ENCODE assay signal across 13 cellular contexts in the genomic region with DNA sequence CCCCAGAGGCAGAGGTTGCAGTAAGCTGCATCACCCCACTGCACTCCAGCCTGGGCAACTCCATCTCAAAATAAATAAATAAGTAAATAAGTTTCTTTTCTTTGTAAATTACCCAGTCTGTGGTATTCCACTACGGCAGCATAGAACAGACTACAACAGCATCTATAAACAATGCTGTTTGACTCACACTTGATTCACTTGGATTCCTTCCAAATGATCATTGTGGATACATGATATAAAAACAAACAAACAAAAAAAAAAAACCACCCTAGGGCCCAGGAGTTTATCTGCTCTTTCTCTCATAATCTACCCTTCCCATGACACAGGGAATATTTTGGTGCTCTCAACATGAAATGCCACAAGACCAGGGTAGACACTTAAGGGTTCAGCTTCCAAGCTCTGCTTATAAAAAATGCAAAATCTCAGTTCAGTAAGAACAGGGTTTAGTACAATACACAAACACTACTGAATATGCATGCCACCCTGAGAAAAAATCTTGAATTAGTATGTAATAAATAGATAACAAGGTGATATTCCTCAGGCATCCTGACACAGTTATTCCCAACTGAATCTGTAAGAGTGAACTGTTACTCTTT.
A peak's percentile ranks its signal among the peaks of the same experiment; 100 is the strongest.
DNase-seq lines count a peak whose midpoint lies in the region; ATAC-seq and TF ChIP-seq lines count a peak whose summit lies in the region.
"Had no signal": no experiment of that assay in that cellular context is flagged by ENCODE, and none has a peak within 500 bp of the region (broad histone marks: within the 10 kb centered on the region; RNA-seq: fewer than 3 reads in every experiment).

No MANE protein-coding gene starts in this region.

- H3K9me3 Mint-ChIP-seq in Caco-2 (ENCODE audit: unreplicated experiment): no peaks in the 10 kb centered on the region

- no peak overlapping the region for H2AK5ac ChIP-seq in IMR-90 (ENCODE audit: low read depth, low read length)

- no peak overlapping the region for H2BK15ac ChIP-seq in IMR-90 (ENCODE audit: low read depth, low read length)

- H3K27me3 Mint-ChIP-seq in Caco-2 (ENCODE audit: insufficient read depth, unreplicated experiment): no peaks in the 10 kb centered on the region

- peaks cover 25% of the 10 kb centered on the region for H3K4me1 Mint-ChIP-seq in Caco-2 (ENCODE audit: low read depth, unreplicated experiment)
- H3K4me1 Mint-ChIP-seq: neural progenitor cell had no signal

- ATAC-seq in IMR-90 (ENCODE audit: low read depth): peak; percentile 13; the same call in 1 of the 2 replicates
- ATAC-seq in GM18517 (IDR thresholded peaks at IDR 0.05; ENCODE audit: unreplicated experiment): no peak
- ATAC-seq in aorta (ENCODE audit: low FRiP score): no peak

- in situ Hi-C loops in IMR-90 (cut with MboI; ENCODE audit: low sequenced_read_pairs): no loop called here

- H2BK5ac ChIP-seq in IMR-90 (ENCODE audit: low read depth, low read length, poor library complexity, severe bottlenecking): peak overlapping the region; percentile 43

- TF ChIP-seq RAD21 in IMR-90 (IDR thresholded peaks at IDR 0.05; ENCODE audit: low read length): no peak

- dilution Hi-C loops in IMR-90 (cut with HindIII; ENCODE audit: low sequenced_read_pairs, unreplicated experiment): no loop called here

- H3K27ac ChIP-seq in IMR-90 (ENCODE audit: insufficient read depth, low read length): no peak overlapping the region
- H3K27ac ChIP-seq in aorta (ENCODE audit: low read depth in 1 of 2, low read length in 2 of 2): no peak overlapping the region
- H3K27ac ChIP-seq: cardiac muscle cell, neural progenitor cell had no signal

- TF ChIP-seq CTCF in Caco-2 (IDR thresholded peaks at IDR 0.05; ENCODE audit: insufficient read depth in 1 of 2, low read depth in 1 of 2, low read length in 1 of 2, severe bottlenecking in 1 of 2, unreplicated experiment in 1 of 2): no peak
- no peak for TF ChIP-seq CTCF in IMR-90 (conservative IDR thresholded peaks at IDR 0.05; ENCODE audit: low read depth, low read length)

- DNase-seq in Caco-2 (no peak), IMR-90 (peak; percentile 82), amniotic stem cell (lab: John Stamatoyannopoulos, UW) (peak; percentile 23), kidney tubule cell (ENCODE audit: low spot score) (peak; percentile 54), NOMO-1 treated with dmso at 0.1 percent for 144 hours (lab: John Stamatoyannopoulos, UW; ENCODE audit: unreplicated experiment) (no peak), aorta (no peak), retina (no peak)
- DNase-seq: activated CD4-positive, CD25-positive, alpha-beta regulatory T cell; stimulated activated CD4-positive, alpha-beta T cell treated with anti-CD3 and anti-CD28 coated beads, Interleukin-4, amount 100 ng/mL, for 24 hours; trophoblast cell had no signal

- BruUV-seq in Caco-2 (replicated peaks; lab: Mats Ljungman, UMichigan): no TSS peak
- no TSS peak for BruUV-seq in IMR-90 (replicated peaks; lab: Mats Ljungman, UMichigan)

- intact Hi-C loops in Caco-2 (cut with micrococcal nuclease; ENCODE audit: unreplicated experiment): loop anchor here (10.0 kb wide), 1 partner anchor 381 kb away; a partner anchor contains a TSS
- intact Hi-C loops in IMR-90 (cut with micrococcal nuclease): no loop called here
- intact Hi-C loops in aorta (cut with DNase I): no loop called here

- H3K14ac ChIP-seq in IMR-90 (replicated peaks; ENCODE audit: low read depth, low read length): no peak overlapping the region

- no peak for TF ChIP-seq POLR2A in IMR-90 (IDR thresholded peaks at IDR 0.05; ENCODE audit: low read depth, low read length)

- H3K4me1 ChIP-seq in Caco-2: peaks cover 46% of the 10 kb centered on the region
- peaks cover 26% of the 10 kb centered on the region for H3K4me1 ChIP-seq in IMR-90 (ENCODE audit: control insufficient read depth, insufficient read depth, low read length)
- no peaks in the 10 kb centered on the region for H3K4me1 ChIP-seq in aorta (ENCODE audit: control insufficient read depth in 1 of 2, insufficient read depth in 2 of 2, low read length in 2 of 2)
- H3K4me1 ChIP-seq: neural progenitor cell had no signal

- H3K4me3 ChIP-seq in Caco-2 (ENCODE audit: low read depth, low read length): no peak overlapping the region
- no peak overlapping the region for H3K4me3 ChIP-seq in IMR-90 (ENCODE audit: insufficient read depth, low read depth, low read length)
- H3K4me3 ChIP-seq in aorta (ENCODE audit: low read length in 2 of 2): no peak overlapping the region
- H3K4me3 ChIP-seq: cardiac muscle cell, neural progenitor cell had no signal

- H4K91ac ChIP-seq in IMR-90 (ENCODE audit: insufficient read depth, low read depth, low read length): no peak overlapping the region

- no peak overlapping the region for H3K9ac ChIP-seq in IMR-90 (ENCODE audit: low read depth, low read length)
- H3K9ac ChIP-seq: neural progenitor cell had no signal

- peaks cover 32 to 88% of the 10 kb centered on the region in 2 experiments for H3K79me1 ChIP-seq in IMR-90 (ENCODE audit: low read depth in 1 of 2, low read length in 2 of 2)

- peaks cover 90% of the 10 kb centered on the region for H3K36me3 Mint-ChIP-seq in Caco-2 (ENCODE audit: insufficient read depth, unreplicated experiment)

- H4K8ac ChIP-seq in IMR-90 (ENCODE audit: low read depth in 2 of 2, low read length in 2 of 2): no peak overlapping the region

- no peak overlapping the region for H2AK9ac ChIP-seq in IMR-90 (replicated peaks; ENCODE audit: low read depth, low read length, poor library complexity)

- no peak overlapping the region for H2BK120ac ChIP-seq in IMR-90 (ENCODE audit: low read depth, low read length)

- no peak overlapping the region for H3K23ac ChIP-seq in IMR-90 (ENCODE audit: low read depth, low read length)

- H3K27me3 ChIP-seq in Caco-2 (replicated peaks; ENCODE audit: control insufficient read depth, insufficient read depth, low read length) (no peaks in the 10 kb centered on the region), IMR-90 (ENCODE audit: control insufficient read depth, insufficient read depth, low read length) (no peaks in the 10 kb centered on the region), aorta (ENCODE audit: control insufficient read depth in 1 of 2, insufficient read depth in 2 of 2, low read length in 1 of 2) (no peaks in the 10 kb centered on the region)
- H3K27me3 ChIP-seq: cardiac muscle cell, neural progenitor cell had no signal

- H2AFZ ChIP-seq in IMR-90 (replicated peaks; ENCODE audit: low read length, poor library complexity): no peak overlapping the region
- H2AFZ ChIP-seq: neural progenitor cell had no signal

- H3K9me3 ChIP-seq in Caco-2: peaks cover 7% of the 10 kb centered on the region; the same call in 1 of the 2 replicates
- no peaks in the 10 kb centered on the region for H3K9me3 ChIP-seq in IMR-90 (ENCODE audit: control insufficient read depth, insufficient read depth, low read length)
- H3K9me3 ChIP-seq in aorta (ENCODE audit: control insufficient read depth, low read length): no peaks in the 10 kb centered on the region

- POLR2A ChIA-PET in Caco-2 (lab: Charles Lee) (no interaction called here), IMR-90 (lab: Charles Lee; ENCODE audit: unreplicated experiment) (interaction anchor here (0.5 to 0.7 kb wide), 2 partner anchors 145 to 243 kb away, joined by 3 to 6 read pairs; no protein-coding TSS in a partner anchor)

- H3K56ac ChIP-seq in IMR-90 (ENCODE audit: extremely low read depth, insufficient read depth, low read length): no peak overlapping the region

- H3K4me3 Mint-ChIP-seq in Caco-2 (ENCODE audit: unreplicated experiment): no peak overlapping the region
- H3K4me3 Mint-ChIP-seq: neural progenitor cell had no signal

- no peak overlapping the region for H3K4ac ChIP-seq in IMR-90 (ENCODE audit: low read depth, low read length)

- H3K4me2 ChIP-seq in IMR-90 (ENCODE audit: low read depth, low read length): no peak overlapping the region; the same call in 1 of the 2 replicates
- H3K4me2 ChIP-seq: neural progenitor cell had no signal

- peaks cover 39% of the 10 kb centered on the region for H3K9me1 ChIP-seq in IMR-90 (ENCODE audit: insufficient read depth, low read length)

- no CpG with 5 or more reads among the region's 1 CpG for WGBS in IMR-90 (ENCODE audit: extremely low coverage in 2 of 2, insufficient read length in 1 of 2), 2 experiments
- WGBS in aorta, 2 donors: 77 to 100% methylated on average over 1 of the region's 1 CpG

- peaks cover 65% of the 10 kb centered on the region for H4K20me1 ChIP-seq in IMR-90 (ENCODE audit: insufficient read depth, low read length)

- H3K27ac Mint-ChIP-seq in Caco-2 (ENCODE audit: unreplicated experiment): peak overlapping the region; percentile 88
- H3K27ac Mint-ChIP-seq: neural progenitor cell had no signal

- H2BK20ac ChIP-seq in IMR-90 (ENCODE audit: low read depth, low read length): no peak overlapping the region

- H3K18ac ChIP-seq in IMR-90 (ENCODE audit: low read depth, low read length): peak overlapping the region; percentile 16; the same call in 1 of the 2 replicates

- CTCF ChIA-PET in Caco-2 (lab: Charles Lee): no interaction called here
- CTCF ChIA-PET in IMR-90 (lab: Yijun Ruan, JAX): interaction anchor here (0.6 to 1.4 kb wide), 2 partner anchors 15 to 82 kb away, joined by 3 to 5 read pairs; no protein-coding TSS in a partner anchor

- H3K36me3 ChIP-seq in Caco-2 (ENCODE audit: control insufficient read depth, insufficient read depth, low read length): peaks cover 4% of the 10 kb centered on the region; the same call in 1 of the 2 replicates
- H3K36me3 ChIP-seq in IMR-90 (ENCODE audit: control insufficient read depth, insufficient read depth, low read length): peaks cover 9% of the 10 kb centered on the region; the same call in 1 of the 2 replicates
- H3K36me3 ChIP-seq in aorta (ENCODE audit: control insufficient read depth in 1 of 2, insufficient read depth in 2 of 2, low read length in 1 of 2): no peaks in the 10 kb centered on the region
- H3K36me3 ChIP-seq: cardiac muscle cell, neural progenitor cell had no signal

- H4K5ac ChIP-seq in IMR-90 (ENCODE audit: low read depth, low read length): no peak overlapping the region

TF ChIP-seq in IMR-90, 13 proteins besides CTCF, POLR2A, EP300 and RAD21:
- no peak for TF ChIP-seq MXI1 (IDR thresholded peaks at IDR 0.05; ENCODE audit: borderline replicate concordance, low read depth, low read length)
- no peak for TF ChIP-seq MAZ (IDR thresholded peaks at IDR 0.05; ENCODE audit: borderline replicate concordance, low read depth, low read length)
- TF ChIP-seq FOS (IDR thresholded peaks at IDR 0.05; ENCODE audit: low read depth, low read length): peak; percentile 55; the same call in 1 of the 2 replicates

Comparison
In these comparisons a context has a peak if more than half of its experiments do, and no peak if none do; other contexts are left out.
1. DNase-seq: peak in IMR-90 (single experiment), amniotic stem cell (single experiment) and kidney tubule cell (single experiment); none in Caco-2 (0 of 2), NOMO-1 treated with dmso at 0.1 percent for 144 hours (single experiment), aorta (0 of 2) and retina (single experiment).